1 cellular context compared by ENCODE assay signal in the genomic region with DNA sequence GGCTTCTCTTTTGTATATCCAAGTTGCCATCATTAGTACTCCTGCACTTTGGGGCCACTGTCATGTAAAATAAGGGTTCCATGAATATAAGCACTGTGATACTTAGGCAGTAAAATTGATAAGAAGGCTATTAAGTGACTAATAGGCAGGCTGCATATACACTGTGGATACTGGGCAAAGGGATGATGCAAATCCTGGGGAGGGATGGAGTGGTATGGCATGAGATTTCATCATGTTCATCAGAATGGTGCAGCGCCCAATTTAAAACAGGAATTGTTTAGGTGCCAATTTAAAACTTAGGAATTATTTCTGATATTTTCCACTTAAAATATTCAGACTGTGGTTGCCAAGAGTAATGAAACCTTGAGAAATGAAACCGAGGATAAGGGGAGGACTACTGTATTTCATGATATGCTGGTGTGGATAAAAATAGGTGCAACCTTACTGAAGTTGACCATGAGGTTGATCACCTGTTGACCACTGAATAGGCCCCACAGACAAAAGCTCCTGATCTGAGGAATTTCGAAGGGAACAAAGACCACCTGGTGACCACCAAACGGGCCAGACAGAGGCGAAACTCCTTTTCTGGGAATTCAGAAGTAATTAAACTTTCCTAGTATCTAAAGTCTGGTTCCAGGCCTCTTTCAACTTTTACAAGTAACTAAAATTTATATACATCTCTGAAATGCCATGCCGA.
TF ChIP-seq lines count a peak whose summit lies in the region.

No MANE protein-coding gene starts in this region.

TF ChIP-seq in WTC11, 78 proteins besides CTCF, POLR2A, EP300 and RAD21 (continued from another document):
- TF ChIP-seq, protein P1, sequence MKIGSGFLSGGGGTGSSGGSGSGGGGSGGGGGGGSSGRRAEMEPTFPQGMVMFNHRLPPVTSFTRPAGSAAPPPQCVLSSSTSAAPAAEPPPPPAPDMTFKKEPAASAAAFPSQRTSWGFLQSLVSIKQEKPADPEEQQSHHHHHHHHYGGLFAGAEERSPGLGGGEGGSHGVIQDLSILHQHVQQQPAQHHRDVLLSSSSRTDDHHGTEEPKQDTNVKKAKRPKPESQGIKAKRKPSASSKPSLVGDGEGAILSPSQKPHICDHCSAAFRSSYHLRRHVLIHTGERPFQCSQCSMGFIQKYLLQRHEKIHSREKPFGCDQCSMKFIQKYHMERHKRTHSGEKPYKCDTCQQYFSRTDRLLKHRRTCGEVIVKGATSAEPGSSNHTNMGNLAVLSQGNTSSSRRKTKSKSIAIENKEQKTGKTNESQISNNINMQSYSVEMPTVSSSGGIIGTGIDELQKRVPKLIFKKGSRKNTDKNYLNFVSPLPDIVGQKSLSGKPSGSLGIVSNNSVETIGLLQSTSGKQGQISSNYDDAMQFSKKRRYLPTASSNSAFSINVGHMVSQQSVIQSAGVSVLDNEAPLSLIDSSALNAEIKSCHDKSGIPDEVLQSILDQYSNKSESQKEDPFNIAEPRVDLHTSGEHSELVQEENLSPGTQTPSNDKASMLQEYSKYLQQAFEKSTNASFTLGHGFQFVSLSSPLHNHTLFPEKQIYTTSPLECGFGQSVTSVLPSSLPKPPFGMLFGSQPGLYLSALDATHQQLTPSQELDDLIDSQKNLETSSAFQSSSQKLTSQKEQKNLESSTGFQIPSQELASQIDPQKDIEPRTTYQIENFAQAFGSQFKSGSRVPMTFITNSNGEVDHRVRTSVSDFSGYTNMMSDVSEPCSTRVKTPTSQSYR (CRISPR knock-in tag; IDR thresholded peaks at IDR 0.05): no peak
- TF ChIP-seq, protein P2, sequence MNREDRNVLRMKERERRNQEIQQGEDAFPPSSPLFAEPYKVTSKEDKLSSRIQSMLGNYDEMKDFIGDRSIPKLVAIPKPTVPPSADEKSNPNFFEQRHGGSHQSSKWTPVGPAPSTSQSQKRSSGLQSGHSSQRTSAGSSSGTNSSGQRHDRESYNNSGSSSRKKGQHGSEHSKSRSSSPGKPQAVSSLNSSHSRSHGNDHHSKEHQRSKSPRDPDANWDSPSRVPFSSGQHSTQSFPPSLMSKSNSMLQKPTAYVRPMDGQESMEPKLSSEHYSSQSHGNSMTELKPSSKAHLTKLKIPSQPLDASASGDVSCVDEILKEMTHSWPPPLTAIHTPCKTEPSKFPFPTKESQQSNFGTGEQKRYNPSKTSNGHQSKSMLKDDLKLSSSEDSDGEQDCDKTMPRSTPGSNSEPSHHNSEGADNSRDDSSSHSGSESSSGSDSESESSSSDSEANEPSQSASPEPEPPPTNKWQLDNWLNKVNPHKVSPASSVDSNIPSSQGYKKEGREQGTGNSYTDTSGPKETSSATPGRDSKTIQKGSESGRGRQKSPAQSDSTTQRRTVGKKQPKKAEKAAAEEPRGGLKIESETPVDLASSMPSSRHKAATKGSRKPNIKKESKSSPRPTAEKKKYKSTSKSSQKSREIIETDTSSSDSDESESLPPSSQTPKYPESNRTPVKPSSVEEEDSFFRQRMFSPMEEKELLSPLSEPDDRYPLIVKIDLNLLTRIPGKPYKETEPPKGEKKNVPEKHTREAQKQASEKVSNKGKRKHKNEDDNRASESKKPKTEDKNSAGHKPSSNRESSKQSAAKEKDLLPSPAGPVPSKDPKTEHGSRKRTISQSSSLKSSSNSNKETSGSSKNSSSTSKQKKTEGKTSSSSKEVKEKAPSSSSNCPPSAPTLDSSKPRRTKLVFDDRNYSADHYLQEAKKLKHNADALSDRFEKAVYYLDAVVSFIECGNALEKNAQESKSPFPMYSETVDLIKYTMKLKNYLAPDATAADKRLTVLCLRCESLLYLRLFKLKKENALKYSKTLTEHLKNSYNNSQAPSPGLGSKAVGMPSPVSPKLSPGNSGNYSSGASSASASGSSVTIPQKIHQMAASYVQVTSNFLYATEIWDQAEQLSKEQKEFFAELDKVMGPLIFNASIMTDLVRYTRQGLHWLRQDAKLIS (CRISPR knock-in tag; IDR thresholded peaks at IDR 0.05; ENCODE audit: borderline replicate concordance): no peak
- no peak for TF ChIP-seq SMAD3 (CRISPR knock-in tag; IDR thresholded peaks at IDR 0.05; ENCODE audit: borderline replicate concordance)
- no peak for TF ChIP-seq NR2C2 (CRISPR knock-in tag; IDR thresholded peaks at IDR 0.05)
- TF ChIP-seq FOXJ3 (CRISPR knock-in tag; IDR thresholded peaks at IDR 0.05; ENCODE audit: borderline replicate concordance): no peak
- no peak for TF ChIP-seq MXD4 (CRISPR knock-in tag; IDR thresholded peaks at IDR 0.05; ENCODE audit: borderline replicate concordance)
- TF ChIP-seq, protein P3, sequence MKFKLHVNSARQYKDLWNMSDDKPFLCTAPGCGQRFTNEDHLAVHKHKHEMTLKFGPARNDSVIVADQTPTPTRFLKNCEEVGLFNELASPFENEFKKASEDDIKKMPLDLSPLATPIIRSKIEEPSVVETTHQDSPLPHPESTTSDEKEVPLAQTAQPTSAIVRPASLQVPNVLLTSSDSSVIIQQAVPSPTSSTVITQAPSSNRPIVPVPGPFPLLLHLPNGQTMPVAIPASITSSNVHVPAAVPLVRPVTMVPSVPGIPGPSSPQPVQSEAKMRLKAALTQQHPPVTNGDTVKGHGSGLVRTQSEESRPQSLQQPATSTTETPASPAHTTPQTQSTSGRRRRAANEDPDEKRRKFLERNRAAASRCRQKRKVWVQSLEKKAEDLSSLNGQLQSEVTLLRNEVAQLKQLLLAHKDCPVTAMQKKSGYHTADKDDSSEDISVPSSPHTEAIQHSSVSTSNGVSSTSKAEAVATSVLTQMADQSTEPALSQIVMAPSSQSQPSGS (CRISPR knock-in tag; IDR thresholded peaks at IDR 0.05; ENCODE audit: borderline replicate concordance, low read depth): no peak
